8 cellular contexts compared by ENCODE assay signal in the genomic region with DNA sequence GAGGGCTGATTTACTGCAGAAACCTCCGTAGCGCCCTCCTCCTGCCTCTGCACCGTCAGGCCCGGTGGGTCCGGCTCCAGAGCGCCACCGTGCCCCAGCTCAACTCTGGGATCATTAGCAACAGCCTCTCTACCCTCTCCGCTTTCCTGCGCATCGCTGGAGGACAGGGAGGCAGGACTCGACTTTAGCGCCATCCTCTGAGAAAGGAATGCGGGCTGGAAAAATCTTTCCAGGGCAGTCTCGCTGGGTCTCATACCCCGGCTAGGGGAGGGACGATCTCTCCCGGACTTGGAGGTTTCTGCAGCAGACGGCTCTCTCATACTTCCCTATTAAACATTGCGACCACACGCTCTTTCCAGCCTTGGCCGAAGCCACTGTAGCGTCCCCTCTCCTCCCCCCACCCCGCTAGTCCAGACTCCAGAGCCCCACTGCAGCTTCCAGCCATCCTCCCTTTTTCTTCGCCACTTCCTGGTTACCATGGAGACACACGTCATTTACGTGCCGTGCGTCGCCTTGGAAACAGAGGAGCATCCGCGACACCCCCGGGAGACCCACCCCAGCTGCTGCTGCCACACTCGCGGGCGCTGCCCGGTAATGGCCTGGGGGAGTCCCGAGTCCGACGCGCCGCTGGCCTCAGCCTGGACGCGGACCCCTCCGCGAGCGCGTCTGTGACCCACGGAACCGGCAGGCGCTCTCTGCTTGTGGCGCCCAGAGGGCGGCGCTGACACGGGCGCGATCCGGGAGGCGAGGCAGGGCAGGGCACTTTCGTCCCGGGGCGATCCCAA. TPM values are rescaled to one million over a fixed set of nuclear protein-coding genes. Genes with fewer than 3 reads are reported as not detected.
A peak's percentile ranks its signal among the peaks of the same experiment; 100 is the strongest.
DNase-seq lines count a peak whose midpoint lies in the region; TF ChIP-seq lines count a peak whose summit lies in the region.

CCDC184 (plus strand) TSS at position 554 of the 785 bp plus-strand sequence. CDS start 479 bp downstream, outside the sequence.

- peak within 1 kb of the TSS; percentile 64 for H3K9ac ChIP-seq in GM23248

- H3F3A ChIP-seq in DOHH2 (ENCODE audit: control insufficient read depth, insufficient read depth) (peaks cover 6% of the 10 kb centered on the region; the same call in 1 of the 2 replicates), GM23248 (ENCODE audit: insufficient read depth) (0 out of 2 replicates have a peak, but pooled peaks cover 8% of the 10 kb centered on the region)

- H3K27ac ChIP-seq in DOHH2 (ENCODE audit: low read depth, low read length): no peak within 1 kb of the TSS
- peak within 1 kb of the TSS; percentile 25 for H3K27ac ChIP-seq in GM23248
- peak within 1 kb of the TSS; percentile 74 for H3K27ac ChIP-seq in left ventricle myocardium inferior (replicated peaks)

- H3K9me2 ChIP-seq in DOHH2 (replicated peaks; ENCODE audit: control insufficient read depth, low read length) (no peaks in the 10 kb centered on the region), GM23248 (ENCODE audit: insufficient read depth) (no peaks in the 10 kb centered on the region)

- in situ Hi-C loops in GM23248 (cut with MboI): no loop called here

- peak within 1 kb of the TSS; percentile 89 for H3K4me3 ChIP-seq in DOHH2 (ENCODE audit: low read length)
- H3K4me3 ChIP-seq in GM23248: peak within 1 kb of the TSS; percentile 85
- H3K4me3 ChIP-seq in left ventricle myocardium inferior: peak within 1 kb of the TSS; percentile 82

- peak within 1 kb of the TSS; percentile 88 for H2AFZ ChIP-seq in GM23248

- no peaks in the 10 kb centered on the region for H4K20me1 ChIP-seq in DOHH2 (ENCODE audit: control insufficient read depth, insufficient read depth, low read depth, low read length)
- no peaks in the 10 kb centered on the region for H4K20me1 ChIP-seq in GM23248 (ENCODE audit: insufficient read depth)

- H3K9me3 ChIP-seq in DOHH2 (ENCODE audit: control insufficient read depth, insufficient read depth, low read length): no peaks in the 10 kb centered on the region
- H3K9me3 ChIP-seq in GM23248 (ENCODE audit: low read depth): no peaks in the 10 kb centered on the region
- no peaks in the 10 kb centered on the region for H3K9me3 ChIP-seq in left ventricle myocardium inferior (replicated peaks)

- H3K79me2 ChIP-seq in DOHH2 (ENCODE audit: control insufficient read depth, low read length) (no peaks in the 10 kb centered on the region), GM23248 (ENCODE audit: insufficient read depth) (no peaks in the 10 kb centered on the region)

- H3K27me3 ChIP-seq in DOHH2 (ENCODE audit: control insufficient read depth, low read length) (peaks cover 54% of the 10 kb centered on the region), GM23248 (replicated peaks; ENCODE audit: insufficient read depth) (peaks cover 17% of the 10 kb centered on the region), left ventricle myocardium inferior (ENCODE audit: low read depth) (peaks cover 76% of the 10 kb centered on the region)

- intact Hi-C loops in left ventricle myocardium inferior (cut with micrococcal nuclease): no loop called here
- intact Hi-C loops in posterior cingulate gyrus (cut with DNase I): loop anchor here (10.0 kb wide), 1 partner anchor 218 kb away; the partner anchor contains the start of gene TMEM106C

- H3K36me3 ChIP-seq in DOHH2 (ENCODE audit: control insufficient read depth, low read length) (no peaks in the 10 kb centered on the region), GM23248 (ENCODE audit: low read depth) (no peaks in the 10 kb centered on the region), left ventricle myocardium inferior (no peaks in the 10 kb centered on the region)

- peaks cover 25% of the 10 kb centered on the region for H3K4me1 ChIP-seq in DOHH2 (ENCODE audit: control insufficient read depth, low read length)
- H3K4me1 ChIP-seq in GM23248 (ENCODE audit: insufficient read depth): peaks cover 15% of the 10 kb centered on the region
- peaks cover 25% of the 10 kb centered on the region for H3K4me1 ChIP-seq in left ventricle myocardium inferior

- H3K4me2 ChIP-seq in DOHH2 (ENCODE audit: low read length) (peak within 1 kb of the TSS; percentile 91), GM23248 (ENCODE audit: unreplicated experiment) (peak within 1 kb of the TSS; percentile 77)

- peak; percentile 93 for DNase-seq in GM23248
- DNase-seq in M059J (ENCODE audit: low read depth): peak; percentile 75
- DNase-seq in T follicular helper cell (ENCODE audit: low read depth): peak; percentile 68
- peak; percentile 60 for DNase-seq in amniotic epithelial cell (ENCODE audit: low read depth)
- peak; percentile 59 for DNase-seq in left ventricle myocardium inferior
- DNase-seq in posterior cingulate gyrus: peak; percentile 60 to 97 (median 84)
- peak; percentile 69 for DNase-seq in ureter (ENCODE audit: low spot score)

- 1% methylated on average over 48 to 59 of the region's 61 CpGs for WGBS in GM23248 (ENCODE audit: low coverage in 1 of 2, low lambda C conversion rate in 2 of 2, missing lambda C conversion rate in 2 of 2), 2 experiments

- peak; percentile 70 for TF ChIP-seq CTCF in DOHH2 (IDR thresholded peaks at IDR 0.05; ENCODE audit: low read depth, low read length, poor library complexity, severe bottlenecking)
- TF ChIP-seq CTCF in left ventricle myocardium inferior (IDR thresholded peaks at IDR 0.05; ENCODE audit: borderline replicate concordance): peak; percentile 50

RNA-seq across cellular contexts. Expression of gene CCDC184, which starts in this region (rescaled TPM):
- 1.0 and 1.7 TPM in 2 replicates for total RNA-seq in GM23248 (2014; rRNA removed; shearing (Covaris generic))
- 2.0 and 2.2 TPM in 2 replicates for polyA plus RNA-seq in GM23248 (2016; fragmentation: Nextera tagmentation; extraction: Ambion mirVana)
- 0.12 TPM in 1 of 2 replicates, not detected in the other for total RNA-seq in M059J (2014; rRNA removed; shearing (Covaris generic))
- total RNA-seq in left ventricle myocardium inferior (1.0 TPM), ureter (5.6 TPM)

Comparison
In these comparisons a context has a peak if more than half of its experiments do, and no peak if none do; other contexts are left out.
1. Peak in DNase-seq in M059J; RNA of the gene not detected or under 1 TPM.